In genomic region chr22:21641795-21642583, GRCh38 we compare ENCODE assay signal across 1 cellular context.
TF ChIP-seq lines count a peak whose summit lies in the region.

TSS of gene SDF2L1 (plus strand) at chr22:21642302. CDS start at chr22:21642337, 35 bp downstream.

TF ChIP-seq in HepG2, 621 proteins besides CTCF, POLR2A, EP300 and RAD21 (continued from another document):
- peak; percentile 29; the same call in 1 of the 2 replicates for TF ChIP-seq NR0B2 (CRISPR knock-in tag; IDR thresholded peaks at IDR 0.05)
- TF ChIP-seq TARDBP (CRISPR knock-in tag; IDR thresholded peaks at IDR 0.05) = no peak
- no peak for TF ChIP-seq JUND (CRISPR knock-in tag; IDR thresholded peaks at IDR 0.05)
- no peak; the same call in 1 of the 2 replicates for TF ChIP-seq ZNF275 (CRISPR knock-in tag; IDR thresholded peaks at IDR 0.05; ENCODE audit: borderline replicate concordance)
- no peak for TF ChIP-seq CENPX (CRISPR knock-in tag; IDR thresholded peaks at IDR 0.05)
- TF ChIP-seq YEATS4 (CRISPR knock-in tag; IDR thresholded peaks at IDR 0.05; ENCODE audit: borderline replicate concordance) = no peak; the same call in 1 of the 2 replicates
- peak; percentile 39; the same call in 1 of the 2 replicates for TF ChIP-seq MXD3 (CRISPR knock-in tag; IDR thresholded peaks at IDR 0.05)
- TF ChIP-seq ZNF101 (CRISPR knock-in tag; IDR thresholded peaks at IDR 0.05; ENCODE audit: borderline replicate concordance, low read depth) = no peak
- TF ChIP-seq ZNF280B (CRISPR knock-in tag; IDR thresholded peaks at IDR 0.05; ENCODE audit: borderline replicate concordance) = 0 out of 2 replicates have a peak, but pooled peaks have one; percentile 32
- TF ChIP-seq TFAP4 (IDR thresholded peaks at IDR 0.05; ENCODE audit: borderline replicate concordance, low read depth) = no peak
- TF ChIP-seq THAP7 (CRISPR knock-in tag; IDR thresholded peaks at IDR 0.05) = no peak
- no peak for TF ChIP-seq SAFB2 (CRISPR knock-in tag; IDR thresholded peaks at IDR 0.05; ENCODE audit: borderline replicate concordance, low read depth)
- TF ChIP-seq MEF2D (CRISPR knock-in tag; IDR thresholded peaks at IDR 0.05) = no peak
- no peak; the same call in 1 of the 2 replicates for TF ChIP-seq RELA (CRISPR knock-in tag; IDR thresholded peaks at IDR 0.05)
- TF ChIP-seq ZNF781 (CRISPR knock-in tag; IDR thresholded peaks at IDR 0.05; ENCODE audit: borderline replicate concordance, not compliant biosample characterization) = no peak
- no peak for TF ChIP-seq ZNF674 (CRISPR knock-in tag; IDR thresholded peaks at IDR 0.05; ENCODE audit: low read depth)
- TF ChIP-seq ZNF703 (CRISPR knock-in tag; IDR thresholded peaks at IDR 0.05; ENCODE audit: borderline replicate concordance) = no peak
- TF ChIP-seq E2F2 (CRISPR knock-in tag; IDR thresholded peaks at IDR 0.05; ENCODE audit: borderline replicate concordance) = no peak
- peak; percentile 67 for TF ChIP-seq AGO1 (IDR thresholded peaks at IDR 0.05; ENCODE audit: low read depth, low read length, poor library complexity, severe bottlenecking)
- no peak for TF ChIP-seq TOE1 (CRISPR knock-in tag; IDR thresholded peaks at IDR 0.05)
- TF ChIP-seq ZNF224 (CRISPR knock-in tag; IDR thresholded peaks at IDR 0.05) = no peak
- no peak for TF ChIP-seq THAP8 (CRISPR knock-in tag; IDR thresholded peaks at IDR 0.05; ENCODE audit: borderline replicate concordance)
